In genomic region chr17:19664136-19664820, GRCh38 we compare ENCODE assay signal across 1 cellular context.
TF ChIP-seq lines count a peak whose summit lies in the region.

No MANE protein-coding gene starts in this region.

TF ChIP-seq in GM23338, 12 proteins besides CTCF, POLR2A, EP300 and RAD21 (continued from another document):
- TF ChIP-seq REST (IDR thresholded peaks at IDR 0.05; ENCODE audit: unreplicated experiment) (no peak), POLR2AphosphoS5 (IDR thresholded peaks at IDR 0.05; ENCODE audit: low read depth) (no peak), STAT1 (IDR thresholded peaks at IDR 0.05; ENCODE audit: unreplicated experiment) (no peak), EZH2phosphoT487 (IDR thresholded peaks at IDR 0.05; ENCODE audit: unreplicated experiment) (no peak), CREB1 (CRISPR knock-in tag; IDR thresholded peaks at IDR 0.05; ENCODE audit: low read depth) (no peak)
TF ChIP-seq in GM23338: peak in this region for 0.
